ENCODE assay signal across 1 cellular context in the genomic region with DNA sequence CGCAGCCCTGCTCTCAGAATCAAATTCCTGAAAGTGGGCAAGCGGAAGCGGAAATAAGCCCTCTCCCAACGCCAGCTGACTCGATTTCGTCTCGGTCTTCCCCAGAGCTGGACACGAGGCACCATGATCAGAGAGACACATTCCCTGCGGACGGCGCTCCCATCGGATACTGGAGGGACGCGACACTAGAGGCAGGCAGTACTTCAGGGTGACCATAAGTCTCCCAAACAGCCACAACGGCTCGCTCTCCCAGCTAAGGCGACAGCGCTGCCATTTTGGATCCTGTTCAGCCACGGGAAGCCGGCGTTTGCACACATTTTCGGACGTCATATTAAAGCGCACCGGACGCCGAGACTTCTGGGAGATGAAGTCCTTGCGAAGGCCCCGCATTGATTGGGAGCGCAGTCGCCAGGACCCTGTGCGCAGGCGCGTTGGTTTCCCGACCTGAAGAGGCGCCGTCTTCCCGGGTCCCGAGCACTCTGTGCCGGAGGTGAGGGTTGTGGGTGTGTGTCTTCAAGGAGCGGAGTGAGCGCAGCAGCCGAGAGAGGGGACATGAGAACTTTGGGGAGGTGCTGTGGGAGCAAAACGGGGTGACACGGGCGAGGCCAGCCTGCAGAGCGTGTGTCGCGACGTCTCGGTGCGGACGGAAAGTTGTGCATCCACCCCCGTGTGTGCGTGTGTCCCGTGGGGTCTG.
A peak's percentile ranks its signal among the peaks of the same experiment; 100 is the strongest.
TF ChIP-seq lines count a peak whose summit lies in the region.

Gene ZNF2 (plus strand): TSS at position 439 of the 694 bp plus-strand sequence. CDS start 10,418 bp downstream, outside the sequence.

TF ChIP-seq in K562, 482 proteins besides CTCF, POLR2A, EP300 and RAD21 (continued from another document and continues in another):
- TF ChIP-seq ZNF41 (CRISPR knock-in tag; conservative IDR thresholded peaks at IDR 0.05) (no peak), KDM1A (IDR thresholded peaks at IDR 0.05) (no peak), SMARCE1 (IDR thresholded peaks at IDR 0.05) (no peak), ZNF695 (CRISPR knock-in tag; IDR thresholded peaks at IDR 0.05) (no peak), CREB5 (CRISPR knock-in tag; IDR thresholded peaks at IDR 0.05) (no peak), ZNF507 (tag; conservative IDR thresholded peaks at IDR 0.05) (no peak), BRCA1 (IDR thresholded peaks at IDR 0.05) (no peak), BRCA1 (CRISPR knock-in tag; IDR thresholded peaks at IDR 0.05) (no peak), RBM39 (optimal IDR thresholded peaks at IDR 0.05; ENCODE audit: low read depth, low read length) (no peak), RBM15 (IDR thresholded peaks at IDR 0.05; ENCODE audit: insufficient read depth, low read length) (no peak), BDP1 (IDR thresholded peaks at IDR 0.05; ENCODE audit: insufficient read depth, insufficient read length) (no peak), SNAPC5 (CRISPR knock-in tag; IDR thresholded peaks at IDR 0.05) (no peak), RBM34 (IDR thresholded peaks at IDR 0.05; ENCODE audit: borderline replicate concordance, insufficient read depth, low read length) (no peak), ZNF699 (CRISPR knock-in tag; IDR thresholded peaks at IDR 0.05; ENCODE audit: insufficient replicate concordance) (no peak), ZNF518B (CRISPR knock-in tag; IDR thresholded peaks at IDR 0.05) (no peak), SMARCB1 (IDR thresholded peaks at IDR 0.05; ENCODE audit: insufficient read length, low read depth) (no peak), ZNF445 (CRISPR knock-in tag; IDR thresholded peaks at IDR 0.05; ENCODE audit: low read depth) (no peak), ZNF696 (CRISPR knock-in tag; conservative IDR thresholded peaks at IDR 0.05) (no peak), SREBF2 (CRISPR knock-in tag; IDR thresholded peaks at IDR 0.05) (peak; percentile 90; the same call in 1 of the 2 replicates), STAT5A (IDR thresholded peaks at IDR 0.05; ENCODE audit: borderline replicate concordance, low read length) (no peak), ARID3A (IDR thresholded peaks at IDR 0.05; ENCODE audit: borderline replicate concordance, low read depth, low read length) (no peak)
- TF ChIP-seq, protein P1, sequence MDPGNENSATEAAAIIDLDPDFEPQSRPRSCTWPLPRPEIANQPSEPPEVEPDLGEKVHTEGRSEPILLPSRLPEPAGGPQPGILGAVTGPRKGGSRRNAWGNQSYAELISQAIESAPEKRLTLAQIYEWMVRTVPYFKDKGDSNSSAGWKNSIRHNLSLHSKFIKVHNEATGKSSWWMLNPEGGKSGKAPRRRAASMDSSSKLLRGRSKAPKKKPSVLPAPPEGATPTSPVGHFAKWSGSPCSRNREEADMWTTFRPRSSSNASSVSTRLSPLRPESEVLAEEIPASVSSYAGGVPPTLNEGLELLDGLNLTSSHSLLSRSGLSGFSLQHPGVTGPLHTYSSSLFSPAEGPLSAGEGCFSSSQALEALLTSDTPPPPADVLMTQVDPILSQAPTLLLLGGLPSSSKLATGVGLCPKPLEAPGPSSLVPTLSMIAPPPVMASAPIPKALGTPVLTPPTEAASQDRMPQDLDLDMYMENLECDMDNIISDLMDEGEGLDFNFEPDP (CRISPR knock-in tag; IDR thresholded peaks at IDR 0.05), result no peak
- TF ChIP-seq, protein P2, sequence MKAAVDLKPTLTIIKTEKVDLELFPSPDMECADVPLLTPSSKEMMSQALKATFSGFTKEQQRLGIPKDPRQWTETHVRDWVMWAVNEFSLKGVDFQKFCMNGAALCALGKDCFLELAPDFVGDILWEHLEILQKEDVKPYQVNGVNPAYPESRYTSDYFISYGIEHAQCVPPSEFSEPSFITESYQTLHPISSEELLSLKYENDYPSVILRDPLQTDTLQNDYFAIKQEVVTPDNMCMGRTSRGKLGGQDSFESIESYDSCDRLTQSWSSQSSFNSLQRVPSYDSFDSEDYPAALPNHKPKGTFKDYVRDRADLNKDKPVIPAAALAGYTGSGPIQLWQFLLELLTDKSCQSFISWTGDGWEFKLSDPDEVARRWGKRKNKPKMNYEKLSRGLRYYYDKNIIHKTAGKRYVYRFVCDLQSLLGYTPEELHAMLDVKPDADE (conservative IDR thresholded peaks at IDR 0.05; ENCODE audit: control insufficient read depth, low read depth, low read length), result peak; percentile 88
- TF ChIP-seq, protein P3, sequence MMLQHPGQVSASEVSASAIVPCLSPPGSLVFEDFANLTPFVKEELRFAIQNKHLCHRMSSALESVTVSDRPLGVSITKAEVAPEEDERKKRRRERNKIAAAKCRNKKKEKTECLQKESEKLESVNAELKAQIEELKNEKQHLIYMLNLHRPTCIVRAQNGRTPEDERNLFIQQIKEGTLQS (IDR thresholded peaks at IDR 0.05), result no peak; the same call in 1 of the 2 replicates
- TF ChIP-seq, protein P3 (CRISPR knock-in tag; conservative IDR thresholded peaks at IDR 0.05), result no peak
- TF ChIP-seq, protein P4, sequence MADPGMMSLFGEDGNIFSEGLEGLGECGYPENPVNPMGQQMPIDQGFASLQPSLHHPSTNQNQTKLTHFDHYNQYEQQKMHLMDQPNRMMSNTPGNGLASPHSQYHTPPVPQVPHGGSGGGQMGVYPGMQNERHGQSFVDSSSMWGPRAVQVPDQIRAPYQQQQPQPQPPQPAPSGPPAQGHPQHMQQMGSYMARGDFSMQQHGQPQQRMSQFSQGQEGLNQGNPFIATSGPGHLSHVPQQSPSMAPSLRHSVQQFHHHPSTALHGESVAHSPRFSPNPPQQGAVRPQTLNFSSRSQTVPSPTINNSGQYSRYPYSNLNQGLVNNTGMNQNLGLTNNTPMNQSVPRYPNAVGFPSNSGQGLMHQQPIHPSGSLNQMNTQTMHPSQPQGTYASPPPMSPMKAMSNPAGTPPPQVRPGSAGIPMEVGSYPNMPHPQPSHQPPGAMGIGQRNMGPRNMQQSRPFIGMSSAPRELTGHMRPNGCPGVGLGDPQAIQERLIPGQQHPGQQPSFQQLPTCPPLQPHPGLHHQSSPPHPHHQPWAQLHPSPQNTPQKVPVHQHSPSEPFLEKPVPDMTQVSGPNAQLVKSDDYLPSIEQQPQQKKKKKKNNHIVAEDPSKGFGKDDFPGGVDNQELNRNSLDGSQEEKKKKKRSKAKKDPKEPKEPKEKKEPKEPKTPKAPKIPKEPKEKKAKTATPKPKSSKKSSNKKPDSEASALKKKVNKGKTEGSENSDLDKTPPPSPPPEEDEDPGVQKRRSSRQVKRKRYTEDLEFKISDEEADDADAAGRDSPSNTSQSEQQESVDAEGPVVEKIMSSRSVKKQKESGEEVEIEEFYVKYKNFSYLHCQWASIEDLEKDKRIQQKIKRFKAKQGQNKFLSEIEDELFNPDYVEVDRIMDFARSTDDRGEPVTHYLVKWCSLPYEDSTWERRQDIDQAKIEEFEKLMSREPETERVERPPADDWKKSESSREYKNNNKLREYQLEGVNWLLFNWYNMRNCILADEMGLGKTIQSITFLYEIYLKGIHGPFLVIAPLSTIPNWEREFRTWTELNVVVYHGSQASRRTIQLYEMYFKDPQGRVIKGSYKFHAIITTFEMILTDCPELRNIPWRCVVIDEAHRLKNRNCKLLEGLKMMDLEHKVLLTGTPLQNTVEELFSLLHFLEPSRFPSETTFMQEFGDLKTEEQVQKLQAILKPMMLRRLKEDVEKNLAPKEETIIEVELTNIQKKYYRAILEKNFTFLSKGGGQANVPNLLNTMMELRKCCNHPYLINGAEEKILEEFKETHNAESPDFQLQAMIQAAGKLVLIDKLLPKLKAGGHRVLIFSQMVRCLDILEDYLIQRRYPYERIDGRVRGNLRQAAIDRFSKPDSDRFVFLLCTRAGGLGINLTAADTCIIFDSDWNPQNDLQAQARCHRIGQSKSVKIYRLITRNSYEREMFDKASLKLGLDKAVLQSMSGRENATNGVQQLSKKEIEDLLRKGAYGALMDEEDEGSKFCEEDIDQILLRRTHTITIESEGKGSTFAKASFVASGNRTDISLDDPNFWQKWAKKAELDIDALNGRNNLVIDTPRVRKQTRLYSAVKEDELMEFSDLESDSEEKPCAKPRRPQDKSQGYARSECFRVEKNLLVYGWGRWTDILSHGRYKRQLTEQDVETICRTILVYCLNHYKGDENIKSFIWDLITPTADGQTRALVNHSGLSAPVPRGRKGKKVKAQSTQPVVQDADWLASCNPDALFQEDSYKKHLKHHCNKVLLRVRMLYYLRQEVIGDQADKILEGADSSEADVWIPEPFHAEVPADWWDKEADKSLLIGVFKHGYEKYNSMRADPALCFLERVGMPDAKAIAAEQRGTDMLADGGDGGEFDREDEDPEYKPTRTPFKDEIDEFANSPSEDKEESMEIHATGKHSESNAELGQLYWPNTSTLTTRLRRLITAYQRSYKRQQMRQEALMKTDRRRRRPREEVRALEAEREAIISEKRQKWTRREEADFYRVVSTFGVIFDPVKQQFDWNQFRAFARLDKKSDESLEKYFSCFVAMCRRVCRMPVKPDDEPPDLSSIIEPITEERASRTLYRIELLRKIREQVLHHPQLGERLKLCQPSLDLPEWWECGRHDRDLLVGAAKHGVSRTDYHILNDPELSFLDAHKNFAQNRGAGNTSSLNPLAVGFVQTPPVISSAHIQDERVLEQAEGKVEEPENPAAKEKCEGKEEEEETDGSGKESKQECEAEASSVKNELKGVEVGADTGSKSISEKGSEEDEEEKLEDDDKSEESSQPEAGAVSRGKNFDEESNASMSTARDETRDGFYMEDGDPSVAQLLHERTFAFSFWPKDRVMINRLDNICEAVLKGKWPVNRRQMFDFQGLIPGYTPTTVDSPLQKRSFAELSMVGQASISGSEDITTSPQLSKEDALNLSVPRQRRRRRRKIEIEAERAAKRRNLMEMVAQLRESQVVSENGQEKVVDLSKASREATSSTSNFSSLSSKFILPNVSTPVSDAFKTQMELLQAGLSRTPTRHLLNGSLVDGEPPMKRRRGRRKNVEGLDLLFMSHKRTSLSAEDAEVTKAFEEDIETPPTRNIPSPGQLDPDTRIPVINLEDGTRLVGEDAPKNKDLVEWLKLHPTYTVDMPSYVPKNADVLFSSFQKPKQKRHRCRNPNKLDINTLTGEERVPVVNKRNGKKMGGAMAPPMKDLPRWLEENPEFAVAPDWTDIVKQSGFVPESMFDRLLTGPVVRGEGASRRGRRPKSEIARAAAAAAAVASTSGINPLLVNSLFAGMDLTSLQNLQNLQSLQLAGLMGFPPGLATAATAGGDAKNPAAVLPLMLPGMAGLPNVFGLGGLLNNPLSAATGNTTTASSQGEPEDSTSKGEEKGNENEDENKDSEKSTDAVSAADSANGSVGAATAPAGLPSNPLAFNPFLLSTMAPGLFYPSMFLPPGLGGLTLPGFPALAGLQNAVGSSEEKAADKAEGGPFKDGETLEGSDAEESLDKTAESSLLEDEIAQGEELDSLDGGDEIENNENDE (IDR thresholded peaks at IDR 0.05; ENCODE audit: low read depth, low read length), result no peak
- TF ChIP-seq, protein P5, sequence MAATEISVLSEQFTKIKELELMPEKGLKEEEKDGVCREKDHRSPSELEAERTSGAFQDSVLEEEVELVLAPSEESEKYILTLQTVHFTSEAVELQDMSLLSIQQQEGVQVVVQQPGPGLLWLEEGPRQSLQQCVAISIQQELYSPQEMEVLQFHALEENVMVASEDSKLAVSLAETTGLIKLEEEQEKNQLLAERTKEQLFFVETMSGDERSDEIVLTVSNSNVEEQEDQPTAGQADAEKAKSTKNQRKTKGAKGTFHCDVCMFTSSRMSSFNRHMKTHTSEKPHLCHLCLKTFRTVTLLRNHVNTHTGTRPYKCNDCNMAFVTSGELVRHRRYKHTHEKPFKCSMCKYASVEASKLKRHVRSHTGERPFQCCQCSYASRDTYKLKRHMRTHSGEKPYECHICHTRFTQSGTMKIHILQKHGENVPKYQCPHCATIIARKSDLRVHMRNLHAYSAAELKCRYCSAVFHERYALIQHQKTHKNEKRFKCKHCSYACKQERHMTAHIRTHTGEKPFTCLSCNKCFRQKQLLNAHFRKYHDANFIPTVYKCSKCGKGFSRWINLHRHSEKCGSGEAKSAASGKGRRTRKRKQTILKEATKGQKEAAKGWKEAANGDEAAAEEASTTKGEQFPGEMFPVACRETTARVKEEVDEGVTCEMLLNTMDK (IDR thresholded peaks at IDR 0.05; ENCODE audit: borderline replicate concordance, insufficient read depth, low read depth, low read length, poor library complexity, severe bottlenecking), result no peak
